In genomic region chr13:109592776-109593175, GRCh38 we compare ENCODE assay signal across 21 cellular contexts.
DNase-seq lines count a peak whose midpoint lies in the region; ATAC-seq and TF ChIP-seq lines count a peak whose summit lies in the region.
"Had no signal": no experiment of that assay in that cellular context is flagged by ENCODE, and none has a peak within 500 bp of the region (broad histone marks: within the 10 kb centered on the region; RNA-seq: fewer than 3 reads in every experiment).

No MANE protein-coding gene starts in this region.

- CTCF ChIA-PET in Caco-2 (lab: Charles Lee): no interaction called here
- CTCF ChIA-PET in CD8-positive, alpha-beta T cell (lab: Charles Lee): no interaction called here

- peaks cover 26% of the 10 kb centered on the region for H3K4me1 Mint-ChIP-seq in Caco-2 (ENCODE audit: low read depth, unreplicated experiment)
- no peaks in the 10 kb centered on the region for H3K4me1 Mint-ChIP-seq in CD8-positive, alpha-beta T cell (ENCODE audit: low read depth)

- peaks cover 17% of the 10 kb centered on the region for H3K9me3 Mint-ChIP-seq in Caco-2 (ENCODE audit: unreplicated experiment)
- H3K9me3 Mint-ChIP-seq in CD8-positive, alpha-beta T cell: no peaks in the 10 kb centered on the region
- H3K9me3 Mint-ChIP-seq: T-helper 1 cell treated with Interleukin-12 subunit alpha and Interleukin-12 subunit beta and Interleukin-4 antibody, amounts not matched to agents 30 μg/mL and 1 μg/mL, for 36 hours had no signal

- no peak for TF ChIP-seq CTCF in Caco-2 (IDR thresholded peaks at IDR 0.05; ENCODE audit: insufficient read depth in 1 of 2, low read depth in 1 of 2, low read length in 1 of 2, severe bottlenecking in 1 of 2, unreplicated experiment in 1 of 2)
- TF ChIP-seq CTCF in Peyer's patch (IDR thresholded peaks at IDR 0.05): no peak
- TF ChIP-seq CTCF in CD8-positive, alpha-beta T cell (IDR thresholded peaks at IDR 0.05): no peak

- H3K4me3 Mint-ChIP-seq in Caco-2 (ENCODE audit: unreplicated experiment): no peak overlapping the region
- no peak overlapping the region for H3K4me3 Mint-ChIP-seq in CD8-positive, alpha-beta T cell
- H3K4me3 Mint-ChIP-seq: T-helper 1 cell treated with Interleukin-12 subunit alpha and Interleukin-12 subunit beta and Interleukin-4 antibody, amounts not matched to agents 30 μg/mL and 1 μg/mL, for 36 hours had no signal

- no peak for TF ChIP-seq POLR2A in Peyer's patch (IDR thresholded peaks at IDR 0.05)

- no TSS peak for BruUV-seq in Caco-2 (replicated peaks; lab: Mats Ljungman, UMichigan)

- no peaks in the 10 kb centered on the region for H3K36me3 Mint-ChIP-seq in Caco-2 (ENCODE audit: insufficient read depth, unreplicated experiment)
- no peaks in the 10 kb centered on the region for H3K36me3 Mint-ChIP-seq in CD8-positive, alpha-beta T cell

- peak overlapping the region in 3 of 4 donors; percentile 20 to 77 (median 71) for H3K27ac ChIP-seq in Peyer's patch
- H3K27ac ChIP-seq in CD8-positive, alpha-beta T cell (ENCODE audit: low read depth, low read length): no peak overlapping the region
- H3K27ac ChIP-seq: GM23248, HL-60 had no signal

- H3K4me1 ChIP-seq in Caco-2: peaks cover 15% of the 10 kb centered on the region
- H3K4me1 ChIP-seq in Peyer's patch: peaks cover 0 to 27% (median 0%) of the 10 kb centered on the region in 4 donors
- H3K4me1 ChIP-seq in CD8-positive, alpha-beta T cell (ENCODE audit: insufficient read depth, low read length): no peaks in the 10 kb centered on the region
- H3K4me1 ChIP-seq: BE2C, HAP-1 had no signal

- intact Hi-C loops in Caco-2 (cut with micrococcal nuclease; ENCODE audit: unreplicated experiment): loop anchor here (5.0 kb wide), 1 partner anchor 330 kb away; no protein-coding TSS in a partner anchor
- intact Hi-C loops in posterior vena cava (cut with DNase I): no loop called here
- intact Hi-C loops in CD8-positive, alpha-beta T cell (cut with DNase I, micrococcal nuclease): no loop called here

- POLR2A ChIA-PET in Caco-2 (lab: Charles Lee): no interaction called here
- POLR2A ChIA-PET in CD8-positive, alpha-beta T cell (lab: Charles Lee): no interaction called here

- ATAC-seq in left lobe of liver (peak; percentile 90), GM19397 (IDR thresholded peaks at IDR 0.05; ENCODE audit: unreplicated experiment) (no peak)
- ATAC-seq in CD8-positive, alpha-beta T cell: no peak

- H3K27ac Mint-ChIP-seq in Caco-2 (ENCODE audit: unreplicated experiment): no peak overlapping the region
- H3K27ac Mint-ChIP-seq in CD8-positive, alpha-beta T cell: no peak overlapping the region
- H3K27ac Mint-ChIP-seq: T-helper 1 cell treated with Interleukin-12 subunit alpha and Interleukin-12 subunit beta and Interleukin-4 antibody, amounts not matched to agents 30 μg/mL and 1 μg/mL, for 36 hours had no signal

- H3K36me3 ChIP-seq in Caco-2 (ENCODE audit: control insufficient read depth, insufficient read depth, low read length) (no peaks in the 10 kb centered on the region), Peyer's patch (no peaks in the 10 kb centered on the region)
- H3K36me3 ChIP-seq in CD8-positive, alpha-beta T cell (ENCODE audit: insufficient read depth, low read length): no peaks in the 10 kb centered on the region
- H3K36me3 ChIP-seq: BE2C, HAP-1 had no signal

- H3K27me3 Mint-ChIP-seq in Caco-2 (ENCODE audit: insufficient read depth, unreplicated experiment): no peaks in the 10 kb centered on the region
- peaks cover 10% of the 10 kb centered on the region for H3K27me3 Mint-ChIP-seq in CD8-positive, alpha-beta T cell (ENCODE audit: low read depth)

- DNase-seq in Caco-2 (peak; percentile 30 to 40), Peyer's patch (no peak), left lobe of liver (ENCODE audit: low spot score) (no peak), renal cortical epithelial cell (ENCODE audit: low read depth) (peak; percentile 14), posterior vena cava (ENCODE audit: low spot score) (no peak)
- DNase-seq in CD8-positive, alpha-beta T cell: no peak
- DNase-seq: BE2C, DMS153, GDM1, GM23248, KG1, NCI-H1105, NCI-H1694, NCI-H2081 treated with DMSO at 0.1 percent for 48 hours, NCI-H446 treated with DMSO at 0.1 percent for 48 hours, NCI-H526 treated with DMSO at 0.1 percent for 48 hours, Right ventricle myocardium superior had no signal

- H3K27me3 ChIP-seq in Caco-2 (replicated peaks; ENCODE audit: control insufficient read depth, insufficient read depth, low read length) (no peaks in the 10 kb centered on the region), Peyer's patch (no peaks in the 10 kb centered on the region)
- no peaks in the 10 kb centered on the region for H3K27me3 ChIP-seq in CD8-positive, alpha-beta T cell (ENCODE audit: insufficient read depth, low read length)
- H3K27me3 ChIP-seq: BE2C had no signal

- no peaks in the 10 kb centered on the region for H3K9me3 ChIP-seq in Caco-2
- no peaks in the 10 kb centered on the region for H3K9me3 ChIP-seq in Peyer's patch
- H3K9me3 ChIP-seq in CD8-positive, alpha-beta T cell (ENCODE audit: low read length): no peaks in the 10 kb centered on the region
- H3K9me3 ChIP-seq: BE2C, HAP-1 had no signal

- H3K4me3 ChIP-seq in Caco-2 (ENCODE audit: low read depth, low read length) (no peak overlapping the region), Peyer's patch (no peak overlapping the region)
- no peak overlapping the region for H3K4me3 ChIP-seq in CD8-positive, alpha-beta T cell (ENCODE audit: low read depth, low read length)
- H3K4me3 ChIP-seq: GM23248, HAP-1 had no signal

Comparison
In these comparisons a context has a peak if more than half of its experiments do, and no peak if none do; other contexts are left out.
1. DNase-seq: peak in Caco-2 (2 of 2) and renal cortical epithelial cell (single experiment); none in Peyer's patch (0 of 3), left lobe of liver (single experiment), posterior vena cava (single experiment) and CD8-positive, alpha-beta T cell (0 of 7).